In genomic region chr19:58386576-58387337, GRCh38 we compare ENCODE assay signal across 1 cellular context.
TF ChIP-seq lines count a peak whose summit lies in the region.

TSS of gene RPS5 (plus strand) at chr19:58387269. CDS start at chr19:58388138, 869 bp downstream.

TF ChIP-seq in HEK293, 187 proteins besides CTCF, POLR2A, EP300 and RAD21 (continued from another document):
- peak; percentile 67 for TF ChIP-seq PRDM10 (tag by site-specific recombination; IDR thresholded peaks at IDR 0.05)
- TF ChIP-seq ZNF362 (tag by site-specific recombination; IDR thresholded peaks at IDR 0.05): peak; percentile 57; the same call in 1 of the 2 replicates
- no peak for TF ChIP-seq ZNF596 (tag by site-specific recombination; IDR thresholded peaks at IDR 0.05)
- TF ChIP-seq KLF17 (tag by site-specific recombination; IDR thresholded peaks at IDR 0.05): no peak; the same call in 1 of the 2 replicates
- TF ChIP-seq ZNF548 (tag by site-specific recombination; IDR thresholded peaks at IDR 0.05): no peak
- no peak for TF ChIP-seq ZNF302 (tag by site-specific recombination; IDR thresholded peaks at IDR 0.05; ENCODE audit: low read depth)
- TF ChIP-seq ZNF274 (IDR thresholded peaks at IDR 0.05; ENCODE audit: low read length): no peak
- no peak for TF ChIP-seq ZNF274 (tag by site-specific recombination; IDR thresholded peaks at IDR 0.05; ENCODE audit: borderline replicate concordance)
- 0 out of 2 replicates have a peak, but pooled peaks have one; percentile 40 for TF ChIP-seq ZNF692 (tag by site-specific recombination; IDR thresholded peaks at IDR 0.05)
- no peak for TF ChIP-seq MEIS1 (CRISPR knock-in tag; IDR thresholded peaks at IDR 0.05; ENCODE audit: borderline replicate concordance)
- TF ChIP-seq ZNF2 (tag by site-specific recombination; IDR thresholded peaks at IDR 0.05): peak; percentile 71
- no peak for TF ChIP-seq HOXA7 (CRISPR knock-in tag; IDR thresholded peaks at IDR 0.05; ENCODE audit: borderline replicate concordance)
- no peak for TF ChIP-seq ZFP69B (tag by site-specific recombination; IDR thresholded peaks at IDR 0.05)
- TF ChIP-seq TRIM28 (IDR thresholded peaks at IDR 0.05; ENCODE audit: borderline replicate concordance, low read length): no peak
- TF ChIP-seq GLI4 (tag by site-specific recombination; IDR thresholded peaks at IDR 0.05): no peak; the same call in 1 of the 2 replicates
- no peak for TF ChIP-seq ZNF426 (tag by site-specific recombination; IDR thresholded peaks at IDR 0.05)
- TF ChIP-seq ZNF560 (tag by site-specific recombination; IDR thresholded peaks at IDR 0.05; ENCODE audit: borderline replicate concordance): no peak
- no peak for TF ChIP-seq ZNF292 (tag by site-specific recombination; IDR thresholded peaks at IDR 0.05; ENCODE audit: borderline replicate concordance, low read depth)
- no peak for TF ChIP-seq ZNF555 (tag by site-specific recombination; conservative IDR thresholded peaks at IDR 0.05)
- TF ChIP-seq ZNF530 (tag by site-specific recombination; IDR thresholded peaks at IDR 0.05; ENCODE audit: low read depth): no peak
- TF ChIP-seq PATZ1 (tag by site-specific recombination; IDR thresholded peaks at IDR 0.05): peak; percentile 42
- no peak for TF ChIP-seq ZNF776 (tag by site-specific recombination; IDR thresholded peaks at IDR 0.05; ENCODE audit: borderline replicate concordance)
- no peak for TF ChIP-seq ZNF221 (tag by site-specific recombination; IDR thresholded peaks at IDR 0.05; ENCODE audit: borderline replicate concordance)
- no peak for TF ChIP-seq ZIC2 (tag by site-specific recombination; IDR thresholded peaks at IDR 0.05)
- peak; percentile 62; the same call in 1 of the 2 replicates for TF ChIP-seq ZNF391 (tag by site-specific recombination; IDR thresholded peaks at IDR 0.05; ENCODE audit: borderline replicate concordance, low read depth)
- no peak; the same call in 1 of the 2 replicates for TF ChIP-seq SCRT2 (tag by site-specific recombination; IDR thresholded peaks at IDR 0.05)
